ENCODE assay signal across 8 cellular contexts in genomic region chr5:177022386-177023246, GRCh38. TPM values are rescaled to one million over a fixed set of nuclear protein-coding genes. Genes with fewer than 3 reads are reported as not detected.
A peak's percentile ranks its signal among the peaks of the same experiment; 100 is the strongest.
DNase-seq lines count a peak whose midpoint lies in the region; ATAC-seq and FAIRE-seq lines count a peak whose summit lies in the region.

Gene ZNF346 (plus strand): TSS chr5:177022696. CDS start chr5:177022739, 43 bp downstream.

- intact Hi-C loops in right cardiac atrium (cut with DNase I): no loop called here

- no peak for FAIRE-seq in urothelium cell line (lab: Jason Lieb, UNC)

- under 1% methylated on average over 75 of the region's 75 CpGs for WGBS in right cardiac atrium

- peaks cover 5% of the 10 kb centered on the region for H3K4me1 ChIP-seq in right cardiac atrium (ENCODE audit: control insufficient read depth, insufficient read depth, low read length)

- no peaks in the 10 kb centered on the region for H3K9me3 ChIP-seq in right cardiac atrium (ENCODE audit: control insufficient read depth, low read length)

- peak within 1 kb of the TSS; percentile 65 for H3K27ac ChIP-seq in right cardiac atrium (ENCODE audit: low read length)

- H3K27me3 ChIP-seq in right cardiac atrium (ENCODE audit: control insufficient read depth, insufficient read depth): no peaks in the 10 kb centered on the region

- DNase-seq in NCI-H187 treated with DMSO at 0.1 percent for 48 hours (lab: John Stamatoyannopoulos, UW) (peak; percentile 63), T-helper 2 cell (peak; percentile 82 to 96 (median 85)), anterior cingulate cortex (lab: John Stamatoyannopoulos, UW) (peak; percentile 26 to 93 (median 77)), right cardiac atrium (peak; percentile 93 to 96 (median 95)), pulmonary artery endothelial cell (ENCODE audit: low read depth, low spot score) (peak; percentile 71), urothelium cell line (ENCODE audit: low spot score) (peak; percentile 98)

- H3K4me3 ChIP-seq in right cardiac atrium (ENCODE audit: low read length): peak within 1 kb of the TSS; percentile 65

- ATAC-seq in GM18498 (IDR thresholded peaks at IDR 0.05; ENCODE audit: unreplicated experiment) (peak; percentile 88), HG02938 (IDR thresholded peaks at IDR 0.05; ENCODE audit: unreplicated experiment) (peak; percentile 82), right cardiac atrium (peak; percentile 94 to 96)

RNA-seq across cellular contexts. Expression of gene ZNF346, which starts in this region (rescaled TPM):
- total RNA-seq in right cardiac atrium (10 to 100 TPM; 10.8 to 13.8 (median 11.9) TPM), pulmonary artery endothelial cell (21.7 and 24.4 TPM in 2 replicates)
- 5.5 TPM for polyA plus RNA-seq in right cardiac atrium

Comparison
In these comparisons a context has a peak if more than half of its experiments do, and no peak if none do; other contexts are left out.
1. Peak in every context shown above with its lines: DNase-seq, ATAC-seq, H3K4me3 ChIP-seq and H3K27ac ChIP-seq.